ENCODE assay signal across 8 cellular contexts in genomic region chr2:45342-46130, GRCh38. TPM values are rescaled to one million over a fixed set of nuclear protein-coding genes. Genes with fewer than 3 reads are reported as not detected.
A peak's percentile ranks its signal among the peaks of the same experiment; 100 is the strongest.
DNase-seq lines count a peak whose midpoint lies in the region; ATAC-seq and TF ChIP-seq lines count a peak whose summit lies in the region.

No MANE protein-coding gene starts in this region.

- H3K4me3 Mint-ChIP-seq in activated CD4-positive, alpha-beta T cell treated with anti-CD3 and anti-CD28 coated beads, Interleukin-2, amount 10 ng/mL, durations not matched to agents 7 days and 5 days = peak overlapping the region; percentile 49

- H3K4me1 Mint-ChIP-seq in activated CD4-positive, alpha-beta T cell treated with anti-CD3 and anti-CD28 coated beads, Interleukin-2, amount 10 ng/mL, durations not matched to agents 7 days and 5 days = peaks cover 7% of the 10 kb centered on the region

- no peaks in the 10 kb centered on the region for H3K9me3 ChIP-seq in ascending aorta
- H3K9me3 ChIP-seq in right lobe of liver = no peaks in the 10 kb centered on the region
- H3K9me3 ChIP-seq in tibial artery = no peaks in the 10 kb centered on the region

- ATAC-seq in right lobe of liver (peak in 1 of 4 donors; percentile 4), GM18517 (IDR thresholded peaks at IDR 0.05; ENCODE audit: unreplicated experiment) (no peak), HG03378 (IDR thresholded peaks at IDR 0.05; ENCODE audit: unreplicated experiment) (no peak)

- H3K27me3 Mint-ChIP-seq in activated CD4-positive, alpha-beta T cell treated with anti-CD3 and anti-CD28 coated beads, Interleukin-2, amount 10 ng/mL, durations not matched to agents 7 days and 5 days = peaks cover 70% of the 10 kb centered on the region

- POLR2A ChIA-PET in activated CD4-positive, alpha-beta T cell treated with anti-CD3 and anti-CD28 coated beads, Interleukin-2, amount 10 ng/mL, durations not matched to agents 7 days and 5 days (lab: Charles Lee) = no interaction called here

- TF ChIP-seq POLR2A in right lobe of liver (IDR thresholded peaks at IDR 0.05) = no peak

- no peaks in the 10 kb centered on the region for H3K9me3 Mint-ChIP-seq in activated CD4-positive, alpha-beta T cell treated with anti-CD3 and anti-CD28 coated beads, Interleukin-2, amount 10 ng/mL, durations not matched to agents 7 days and 5 days

- H3K36me3 ChIP-seq in ascending aorta (no peaks in the 10 kb centered on the region), right lobe of liver (peaks cover 0 to 8% (median 3%) of the 10 kb centered on the region in 4 donors), tibial artery (no peaks in the 10 kb centered on the region)

- 2% methylated on average over 32 of the region's 76 CpGs for whole genome bisulfite sequencing in right lobe of liver (ENCODE audit: insufficient coverage, low coverage, low lambda C conversion rate, missing lambda C conversion rate)

- no peak overlapping the region for H3K27ac Mint-ChIP-seq in activated CD4-positive, alpha-beta T cell treated with anti-CD3 and anti-CD28 coated beads, Interleukin-2, amount 10 ng/mL, durations not matched to agents 7 days and 5 days

- peaks cover 3 to 8% of the 10 kb centered on the region in 2 donors for H3K4me1 ChIP-seq in ascending aorta
- H3K4me1 ChIP-seq in right lobe of liver = peaks cover 0 to 48% (median 21%) of the 10 kb centered on the region in 4 donors
- peaks cover 0 to 31% (median 18%) of the 10 kb centered on the region in 4 donors for H3K4me1 ChIP-seq in tibial artery

- peak overlapping the region; percentile 86 to 91 for H3K27ac ChIP-seq in ascending aorta
- H3K27ac ChIP-seq in right lobe of liver = peak overlapping the region; percentile 89 to 98 (median 92)
- peak overlapping the region; percentile 91 to 99 for H3K27ac ChIP-seq in tibial artery

- intact Hi-C loops in ascending aorta (cut with DNase I) = loop anchor here (1.0 kb wide), 1 partner anchor 219 kb away; the partner anchor contains the start of genes ACP1 and SH3YL1
- intact Hi-C loops in right lobe of liver (cut with DNase I) = no loop called here
- intact Hi-C loops in tibial artery (cut with DNase I; ENCODE audit: low total_unique reads) = no loop called here

- no peaks in the 10 kb centered on the region for H3K36me3 Mint-ChIP-seq in activated CD4-positive, alpha-beta T cell treated with anti-CD3 and anti-CD28 coated beads, Interleukin-2, amount 10 ng/mL, durations not matched to agents 7 days and 5 days (ENCODE audit: low read depth)

- H3K4me3 ChIP-seq in ascending aorta (peak overlapping the region; percentile 82 to 97), right lobe of liver (peak overlapping the region; percentile 78 to 86 (median 83)), tibial artery (peak overlapping the region; percentile 77 to 86)

- no peaks in the 10 kb centered on the region for H3K27me3 ChIP-seq in ascending aorta
- H3K27me3 ChIP-seq in right lobe of liver = no peaks in the 10 kb centered on the region
- no peaks in the 10 kb centered on the region for H3K27me3 ChIP-seq in tibial artery

- DNase-seq in activated CD4-positive, alpha-beta T cell treated with anti-CD3 and anti-CD28 coated beads, Interleukin-2, amount 10 ng/mL, durations not matched to agents 7 days and 5 days = no peak
- DNase-seq in activated CD4-positive, alpha-beta T cell treated with anti-CD3 and anti-CD28 coated beads for 1 hour = no peak
- DNase-seq in ascending aorta (ENCODE audit: low spot score in 2 of 2) (no peak), right lobe of liver (peak in 1 of 3 donors; percentile 33), tibial artery (peak in 1 of 2 donors; percentile 72), NCI-H128 (lab: John Stamatoyannopoulos, UW; ENCODE audit: unreplicated experiment) (no peak)

- CTCF ChIA-PET in activated CD4-positive, alpha-beta T cell treated with anti-CD3 and anti-CD28 coated beads, Interleukin-2, amount 10 ng/mL, durations not matched to agents 7 days and 5 days (lab: Charles Lee) = interaction anchor here (1.1 to 2.3 kb wide), 3 partner anchors 15 to 285 kb away, joined by 3 to 8 read pairs (median 3); no protein-coding TSS in a partner anchor

- no peak for TF ChIP-seq CTCF in ascending aorta (IDR thresholded peaks at IDR 0.05)
- no peak for TF ChIP-seq CTCF in right lobe of liver (IDR thresholded peaks at IDR 0.05)
- TF ChIP-seq CTCF in tibial artery (IDR thresholded peaks at IDR 0.05) = no peak

RNA-seq across cellular contexts. Expression of gene FAM110C, which starts 0.8 kb away (rescaled TPM):
- under 1 TPM; 0.21 to 0.22 TPM for total RNA-seq in activated CD4-positive, alpha-beta T cell treated with anti-CD3 and anti-CD28 coated beads, Interleukin-2, amount 10 ng/mL, durations not matched to agents 7 days and 5 days
- total RNA-seq in ascending aorta (0.43 TPM), right lobe of liver (10 to 100 TPM in 2 of 6 experiments, 1 to 10 TPM in 4; 5.6 to 17.8 (median 8.8) TPM)
